22 cellular contexts compared by ENCODE assay signal in the genomic region with DNA sequence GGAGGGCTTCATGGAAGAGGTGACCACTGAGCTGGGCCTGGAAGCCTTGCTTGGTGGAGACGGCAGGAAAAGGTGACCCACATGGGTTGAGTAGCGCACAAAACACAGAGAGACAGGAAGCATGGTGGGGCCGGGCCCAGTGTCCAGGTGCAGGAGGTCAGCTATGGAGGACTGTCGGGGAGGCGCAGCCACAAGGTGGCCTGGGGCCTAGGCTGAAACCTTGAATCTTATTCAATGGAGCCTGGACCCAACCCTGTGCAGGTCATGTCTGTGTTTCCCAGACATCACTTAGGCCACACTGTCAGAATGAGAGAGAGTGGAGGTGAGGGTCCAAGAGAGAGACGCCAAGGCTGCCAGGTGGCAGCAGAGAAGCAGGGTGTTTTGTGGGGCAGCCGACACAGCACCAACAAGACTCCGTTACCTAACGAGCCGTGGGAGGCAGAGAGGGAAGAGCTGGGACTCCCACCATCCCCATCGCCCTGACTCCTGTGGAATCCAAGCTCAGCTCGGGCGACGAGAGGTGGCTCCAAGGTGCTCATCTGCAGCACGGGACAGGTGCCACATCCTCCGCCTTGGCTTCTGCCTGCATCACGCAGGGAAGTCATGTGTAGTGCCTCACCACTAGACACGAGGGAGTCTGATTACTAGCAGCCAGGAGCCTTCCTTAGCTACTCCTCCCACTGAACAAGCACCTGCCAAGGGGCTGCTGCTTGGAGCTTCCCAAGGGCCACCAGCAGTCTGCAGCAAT. TPM values are rescaled to one million over a fixed set of nuclear protein-coding genes. Genes with fewer than 3 reads are reported as not detected.
DNase-seq lines count a peak whose midpoint lies in the region; ATAC-seq and TF ChIP-seq lines count a peak whose summit lies in the region.
"Had no signal": no experiment of that assay in that cellular context is flagged by ENCODE, and none has a peak within 500 bp of the region (broad histone marks: within the 10 kb centered on the region; RNA-seq: fewer than 3 reads in every experiment).

No MANE protein-coding gene starts in this region.

- no peaks in the 10 kb centered on the region for H3K4me1 ChIP-seq in mucosa of descending colon (ENCODE audit: low read depth)
- no peaks in the 10 kb centered on the region for H3K4me1 ChIP-seq in testis
- H3K4me1 ChIP-seq: tibial artery had no signal

- no peak for ATAC-seq in CD4-positive, alpha-beta T cell (ENCODE audit: poor library complexity)
- no peak for ATAC-seq in activated naive CD8-positive, alpha-beta T cell treated with anti-CD3 and anti-CD28 coated beads, Interleukin-2, amount 10 ng/mL, durations not matched to agents 7 days and 5 days (ENCODE audit: low read depth)
- ATAC-seq in mucosa of descending colon = no peak
- ATAC-seq in GM19351 (IDR thresholded peaks at IDR 0.05; ENCODE audit: unreplicated experiment) = no peak

- peak overlapping the region; percentile 72 for H3K27ac Mint-ChIP-seq in CD4-positive, alpha-beta T cell
- H3K27ac Mint-ChIP-seq in activated naive CD8-positive, alpha-beta T cell treated with anti-CD3 and anti-CD28 coated beads, Interleukin-2, amount 10 ng/mL, durations not matched to agents 7 days and 5 days = peak overlapping the region; percentile 54
- H3K27ac Mint-ChIP-seq: HFFc6 had no signal

- no peak overlapping the region for H3K4me3 ChIP-seq in mucosa of descending colon
- no peak overlapping the region for H3K4me3 ChIP-seq in testis
- H3K4me3 ChIP-seq: left ventricle myocardium inferior, tibial artery had no signal

- H3K9me3 Mint-ChIP-seq in CD4-positive, alpha-beta T cell = no peaks in the 10 kb centered on the region
- H3K9me3 Mint-ChIP-seq in activated naive CD8-positive, alpha-beta T cell treated with anti-CD3 and anti-CD28 coated beads, Interleukin-2, amount 10 ng/mL, durations not matched to agents 7 days and 5 days = no peaks in the 10 kb centered on the region
- H3K9me3 Mint-ChIP-seq: HFFc6 had no signal

- 87 to 93% methylated on average over 10 to 18 of the region's 18 CpGs for WGBS in testis, 2 donors

- H3K27ac ChIP-seq in CD4-positive, alpha-beta T cell (ENCODE audit: low read depth, low read length) = no peak overlapping the region
- H3K27ac ChIP-seq in testis = no peak overlapping the region
- H3K27ac ChIP-seq: left ventricle myocardium inferior, tibial artery had no signal

- H3K36me3 ChIP-seq in mucosa of descending colon (ENCODE audit: low read depth) = no peaks in the 10 kb centered on the region
- no peaks in the 10 kb centered on the region for H3K36me3 ChIP-seq in testis (ENCODE audit: low read depth, missing control alignments)
- H3K36me3 ChIP-seq: left ventricle myocardium inferior had no signal

- CTCF ChIA-PET in CD4-positive, alpha-beta T cell (lab: Charles Lee) = interaction anchor here (1.9 to 2.4 kb wide), 2 partner anchors 12 to 72 kb away, joined by 5 to 6 read pairs; no protein-coding TSS in a partner anchor

- in situ Hi-C loops in G401 (cut with HindIII; ENCODE audit: low sequenced_read_pairs) = no loop called here

- intact Hi-C loops in CD4-positive, alpha-beta T cell (cut with DNase I, micrococcal nuclease) = no loop called here
- intact Hi-C loops in mucosa of descending colon (cut with DNase I, micrococcal nuclease) = no loop called here
- intact Hi-C loops in testis (cut with DNase I; ENCODE audit: low total_unique reads) = no loop called here

- H3K27me3 ChIP-seq in CD4-positive, alpha-beta T cell (ENCODE audit: control insufficient read depth, insufficient read depth, low read length) = no peaks in the 10 kb centered on the region
- H3K27me3 ChIP-seq in testis = no peaks in the 10 kb centered on the region
- H3K27me3 ChIP-seq: tibial artery had no signal

- no peaks in the 10 kb centered on the region for H3K9me3 ChIP-seq in CD4-positive, alpha-beta T cell (ENCODE audit: control insufficient read depth, low read length)
- H3K9me3 ChIP-seq in mucosa of descending colon (no peaks in the 10 kb centered on the region), testis (no peaks in the 10 kb centered on the region)
- H3K9me3 ChIP-seq: left ventricle myocardium inferior, tibial artery had no signal

- peaks cover 92% of the 10 kb centered on the region for H3K36me3 Mint-ChIP-seq in CD4-positive, alpha-beta T cell (ENCODE audit: low read depth)
- H3K36me3 Mint-ChIP-seq in activated naive CD8-positive, alpha-beta T cell treated with anti-CD3 and anti-CD28 coated beads, Interleukin-2, amount 10 ng/mL, durations not matched to agents 7 days and 5 days = peaks cover 31% of the 10 kb centered on the region

- no peak for TF ChIP-seq POLR2A in testis (IDR thresholded peaks at IDR 0.05)

- no peak for DNase-seq in CD4-positive, alpha-beta T cell
- DNase-seq in G401 (ENCODE audit: low spot score) (peak; percentile 77), mucosa of descending colon (peak in 2 of 3 donors; percentile 18 to 29), kidney glomerular epithelial cell (lab: John Stamatoyannopoulos, UW) (no peak), GM20000 (ENCODE audit: low spot score) (no peak), testis (no peak)
- no peak for DNase-seq in activated naive CD8-positive, alpha-beta T cell treated with anti-CD3 and anti-CD28 coated beads, Interleukin-2, amount 10 ng/mL, durations not matched to agents 7 days and 5 days
- DNase-seq: activated CD4-positive, CD25-positive, alpha-beta regulatory T cell; activated CD8-positive, alpha-beta memory T cell treated with anti-CD3 and anti-CD28 coated beads, Interleukin-2, amount 50 U/mL, for 4 hours; foreskin melanocyte; HFFc6; left ventricle myocardium inferior; NCI-H146; NCI-H2227 treated with DMSO at 0.1 percent for 48 hours; NK-92 treated with Interleukin-12 subunit alpha and Interleukin-12 subunit beta, amount 100 ng/mL, for 24 hours; small intestine; stimulated activated CD4-positive, alpha-beta T cell treated with anti-CD3 and anti-CD28 coated beads, Interleukin-4, amount 100 ng/mL, for 4 hours; stimulated activated CD8-positive, alpha-beta memory T cell treated with anti-CD3 and anti-CD28 coated beads, Interleukin-4, amount 100 ng/mL, for 48 hours; tibial artery had no signal

- no peaks in the 10 kb centered on the region for H3K27me3 Mint-ChIP-seq in CD4-positive, alpha-beta T cell
- no peaks in the 10 kb centered on the region for H3K27me3 Mint-ChIP-seq in activated naive CD8-positive, alpha-beta T cell treated with anti-CD3 and anti-CD28 coated beads, Interleukin-2, amount 10 ng/mL, durations not matched to agents 7 days and 5 days

- no peak overlapping the region for H3K4me3 Mint-ChIP-seq in CD4-positive, alpha-beta T cell
- H3K4me3 Mint-ChIP-seq in activated naive CD8-positive, alpha-beta T cell treated with anti-CD3 and anti-CD28 coated beads, Interleukin-2, amount 10 ng/mL, durations not matched to agents 7 days and 5 days = no peak overlapping the region
- H3K4me3 Mint-ChIP-seq: HFFc6 had no signal

- peaks cover 24% of the 10 kb centered on the region for H3K4me1 Mint-ChIP-seq in CD4-positive, alpha-beta T cell (ENCODE audit: low read depth)
- H3K4me1 Mint-ChIP-seq in activated naive CD8-positive, alpha-beta T cell treated with anti-CD3 and anti-CD28 coated beads, Interleukin-2, amount 10 ng/mL, durations not matched to agents 7 days and 5 days = peaks cover 17% of the 10 kb centered on the region

- TF ChIP-seq CTCF in CD4-positive, alpha-beta T cell (IDR thresholded peaks at IDR 0.05) = no peak
- TF ChIP-seq CTCF in mucosa of descending colon (IDR thresholded peaks at IDR 0.05) (no peak), GM20000 (IDR thresholded peaks at IDR 0.05; ENCODE audit: extremely low read depth, missing control alignments) (no peak), testis (IDR thresholded peaks at IDR 0.05) (no peak)

- POLR2A ChIA-PET in CD4-positive, alpha-beta T cell (lab: Charles Lee) = interaction anchor here (0.7 to 2.4 kb wide), 5 partner anchors 8 to 147 kb away, joined by 3 to 9 read pairs (median 4); no protein-coding TSS in a partner anchor
- POLR2A ChIA-PET in activated naive CD8-positive, alpha-beta T cell treated with anti-CD3 and anti-CD28 coated beads, Interleukin-2, amount 10 ng/mL, durations not matched to agents 7 days and 5 days (lab: Charles Lee) = interaction anchor here (0.6 to 1.0 kb wide), 2 partner anchors 12 to 221 kb away, joined by 3 read pairs; no protein-coding TSS in a partner anchor

RNA-seq across cellular contexts. Expression of a gene that starts 38.7 kb away (rescaled TPM):
- under 1 TPM in 1 of 2 experiments, not detected in 1; 0.11 TPM for total RNA-seq in CD4-positive, alpha-beta T cell
- total RNA-seq in G401 (2014; rRNA removed; shearing (Covaris generic)) = 0.95 and 5.0 TPM in 2 replicates
- under 1 TPM; 0.14 to 0.28 TPM for total RNA-seq in activated naive CD8-positive, alpha-beta T cell treated with anti-CD3 and anti-CD28 coated beads, Interleukin-2, amount 10 ng/mL, durations not matched to agents 7 days and 5 days
- total RNA-seq in mucosa of descending colon (10 to 100 TPM in 2 of 3 donors, 1 to 10 TPM in 1; 6.2 to 28.5 (median 27.9) TPM), testis (1 to 10 TPM; 3.3 to 5.9 TPM)
- 3.9 TPM for polyA plus RNA-seq in testis (ENCODE audit: insufficient read depth, low read depth, low replicate concordance)
- total RNA-seq: endothelial cell of umbilical vein, HFFc6, left ventricle myocardium inferior, RPMI7951 had no signal

RNA-seq across cellular contexts. Expression of a gene that starts 55.5 kb away (rescaled TPM):
- 100 to 1,000 TPM; 660 to 678 TPM for total RNA-seq in CD4-positive, alpha-beta T cell
- 38.1 and 53.8 TPM in 2 replicates for total RNA-seq in G401 (2014; rRNA removed; shearing (Covaris generic))
- total RNA-seq in activated naive CD8-positive, alpha-beta T cell treated with anti-CD3 and anti-CD28 coated beads, Interleukin-2, amount 10 ng/mL, durations not matched to agents 7 days and 5 days = 1,000 to 10,000 TPM; 1,124 to 1,144 TPM
- total RNA-seq in mucosa of descending colon (10 to 100 TPM; 32.0 to 42.8 (median 36.0) TPM), testis (10 to 100 TPM; 91.7 to 96.8 TPM)
- 87.4 TPM for polyA plus RNA-seq in testis (ENCODE audit: insufficient read depth, low read depth, low replicate concordance)

Comparison
In these comparisons a context has a peak if more than half of its experiments do, and no peak if none do; other contexts are left out.
1. DNase-seq: peak in G401 (single experiment) and mucosa of descending colon (2 of 3); none in CD4-positive, alpha-beta T cell (0 of 10), activated naive CD8-positive, alpha-beta T cell treated with anti-CD3 and anti-CD28 coated beads, Interleukin-2, amount 10 ng/mL, durations not matched to agents 7 days and 5 days (single experiment), kidney glomerular epithelial cell (single experiment), GM20000 (single experiment) and testis (single experiment).
2. RNA of a gene that starts 55.5 kb away (total RNA-seq): 1,124 to 1,144 TPM in activated naive CD8-positive, alpha-beta T cell treated with anti-CD3 and anti-CD28 coated beads, Interleukin-2, amount 10 ng/mL, durations not matched to agents 7 days and 5 days and 660 to 678 TPM in CD4-positive, alpha-beta T cell; 91.7 to 96.8 TPM in testis, 38.1 to 53.8 TPM in G401 and 32.0 to 42.8 TPM in mucosa of descending colon; every median in the first group is over 4 times any median in the second.